In genomic region chrX:43655961-43656494, GRCh38 we compare ENCODE assay signal across 8 cellular contexts. TPM values are rescaled to one million over a fixed set of nuclear protein-coding genes. Genes with fewer than 3 reads are reported as not detected.
DNase-seq lines count a peak whose midpoint lies in the region; ATAC-seq and TF ChIP-seq lines count a peak whose summit lies in the region.

Gene MAOA (plus strand): TSS chrX:43656299. CDS start chrX:43656342, 43 bp downstream.

- peaks cover 0 to 4% of the 10 kb centered on the region in 2 donors for H3K27me3 ChIP-seq in left lung

- no peaks in the 10 kb centered on the region for H3K9me3 ChIP-seq in left lung

- H3K27ac ChIP-seq in VCaP (peak within 1 kb of the TSS; percentile 77), left lung (peak within 1 kb of the TSS; percentile 82 to 86)

- intact Hi-C loops in left lung (cut with DNase I), result no loop called here

- TF ChIP-seq CTCF in VCaP (conservative IDR thresholded peaks at IDR 0.05), result no peak
- TF ChIP-seq CTCF in left lung (IDR thresholded peaks at IDR 0.05), result no peak

- DNase-seq in NCI-H1105 treated with DMSO at 0.1 percent for 48 hours (lab: John Stamatoyannopoulos, UW), result peak; percentile 2
- DNase-seq in NCI-H1105 (lab: John Stamatoyannopoulos, UW), result no peak
- DNase-seq in dermis microvascular lymphatic vessel endothelial cell (ENCODE audit: low read depth in 2 of 2), result peak; percentile 61 to 68
- peak; percentile 86 to 87 for DNase-seq in left lung
- DNase-seq in stimulated activated CD4-positive, alpha-beta T cell treated with anti-CD3 and anti-CD28 coated beads, Interleukin-1b, Interleukin-23, amount 100 ng/mL, for 48 hours, result peak; percentile 19
- no peak for DNase-seq in NK-92 (lab: John Stamatoyannopoulos, UW; ENCODE audit: unreplicated experiment)

- peak; percentile 78 for ATAC-seq in left lung
- ATAC-seq in GM18519 (IDR thresholded peaks at IDR 0.05; ENCODE audit: low FRiP score, unreplicated experiment), result no peak

- no peaks in the 10 kb centered on the region for H3K36me3 ChIP-seq in left lung

- no peaks in the 10 kb centered on the region for H3K4me1 ChIP-seq in left lung

- peak within 1 kb of the TSS; percentile 30 to 61 for H3K4me3 ChIP-seq in left lung

RNA-seq across cellular contexts. Expression of gene MAOA, which starts in this region (rescaled TPM):
- 129 and 139 TPM in 2 replicates for total RNA-seq in dermis microvascular lymphatic vessel endothelial cell
- total RNA-seq in left lung, result 100 to 1,000 TPM; 134 to 159 TPM

Comparison
In these comparisons a context has a peak if more than half of its experiments do, and no peak if none do; other contexts are left out.
1. DNase-seq: peak in NCI-H1105 treated with DMSO at 0.1 percent for 48 hours (single experiment), dermis microvascular lymphatic vessel endothelial cell (2 of 2), left lung (2 of 2) and stimulated activated CD4-positive, alpha-beta T cell treated with anti-CD3 and anti-CD28 coated beads, Interleukin-1b, Interleukin-23, amount 100 ng/mL, for 48 hours (single experiment); none in NCI-H1105 (single experiment) and NK-92 (single experiment).